ENCODE assay signal across 10 cellular contexts in genomic region chr6:44217332-44218143, GRCh38. TPM values are rescaled to one million over a fixed set of nuclear protein-coding genes. Genes with fewer than 3 reads are reported as not detected.
DNase-seq lines count a peak whose midpoint lies in the region; ATAC-seq and TF ChIP-seq lines count a peak whose summit lies in the region.
"Had no signal": no experiment of that assay in that cellular context is flagged by ENCODE, and none has a peak within 500 bp of the region (broad histone marks: within the 10 kb centered on the region; RNA-seq: fewer than 3 reads in every experiment).

No MANE protein-coding gene starts in this region.

- peaks cover 57% of the 10 kb centered on the region for H3K4me1 ChIP-seq in vagina

- no peak for TF ChIP-seq POLR2A in vagina (IDR thresholded peaks at IDR 0.05)

- H3K4me3 ChIP-seq in coronary artery = peak overlapping the region; percentile 13
- H3K4me3 ChIP-seq in vagina = no peak overlapping the region

- no peaks in the 10 kb centered on the region for H3K27me3 ChIP-seq in vagina

- ATAC-seq in GM19324 (IDR thresholded peaks at IDR 0.05; ENCODE audit: low FRiP score, unreplicated experiment) = no peak
- ATAC-seq in GM18498 (IDR thresholded peaks at IDR 0.05; ENCODE audit: unreplicated experiment) = no peak

- no peak for TF ChIP-seq CTCF in coronary artery (IDR thresholded peaks at IDR 0.05)
- TF ChIP-seq CTCF in vagina (IDR thresholded peaks at IDR 0.05) = no peak

- H3K9me3 ChIP-seq in vagina = no peaks in the 10 kb centered on the region

- intact Hi-C loops in vagina (cut with DNase I) = no loop called here

- DNase-seq in DMS53 (lab: John Stamatoyannopoulos, UW) = peak; percentile 44
- DNase-seq in DMS53 treated with DMSO at 0.1 percent for 48 hours (lab: John Stamatoyannopoulos, UW; ENCODE audit: unreplicated experiment) = no peak
- DNase-seq in coronary artery (ENCODE audit: low spot score) = peak; percentile 91
- peak; percentile 63 for DNase-seq in medulla oblongata (ENCODE audit: extremely low spot score)
- DNase-seq in vagina (ENCODE audit: extremely low spot score in 2 of 2) = peak in 1 of 2 donors; percentile 87
- no peak for DNase-seq in amniotic stem cell (lab: John Stamatoyannopoulos, UW)
- DNase-seq: 8988T, SIG-M5 had no signal

- no peaks in the 10 kb centered on the region for H3K36me3 ChIP-seq in vagina

- H3K27ac ChIP-seq in coronary artery = peak overlapping the region; percentile 91 to 99
- H3K27ac ChIP-seq in vagina = peak overlapping the region; percentile 27

RNA-seq across cellular contexts. Expression of gene MYMX, which starts 0.8 kb away (rescaled TPM):
- total RNA-seq in vagina = not detected

RNA-seq across cellular contexts. Expression of gene SLC29A1, which starts 5.9 kb away (rescaled TPM):
- 51.1 TPM for total RNA-seq in vagina

RNA-seq across cellular contexts. Expression of gene HSP90AB1, which starts 29.4 kb away (rescaled TPM):
- 463 TPM for total RNA-seq in vagina

RNA-seq across cellular contexts. Expression of gene SLC35B2, which starts 39.8 kb away (rescaled TPM):
- total RNA-seq in vagina = 19.6 TPM

RNA-seq across cellular contexts. Expression of gene NFKBIE, which starts 47.8 kb away (rescaled TPM):
- total RNA-seq in vagina = 17.2 TPM

Comparison
In these comparisons a context has a peak if more than half of its experiments do, and no peak if none do; other contexts are left out.
1. DNase-seq: peak in DMS53 (single experiment), coronary artery (single experiment) and medulla oblongata (single experiment); none in DMS53 treated with DMSO at 0.1 percent for 48 hours (single experiment) and amniotic stem cell (single experiment).